ENCODE assay signal across 14 cellular contexts in the genomic region with DNA sequence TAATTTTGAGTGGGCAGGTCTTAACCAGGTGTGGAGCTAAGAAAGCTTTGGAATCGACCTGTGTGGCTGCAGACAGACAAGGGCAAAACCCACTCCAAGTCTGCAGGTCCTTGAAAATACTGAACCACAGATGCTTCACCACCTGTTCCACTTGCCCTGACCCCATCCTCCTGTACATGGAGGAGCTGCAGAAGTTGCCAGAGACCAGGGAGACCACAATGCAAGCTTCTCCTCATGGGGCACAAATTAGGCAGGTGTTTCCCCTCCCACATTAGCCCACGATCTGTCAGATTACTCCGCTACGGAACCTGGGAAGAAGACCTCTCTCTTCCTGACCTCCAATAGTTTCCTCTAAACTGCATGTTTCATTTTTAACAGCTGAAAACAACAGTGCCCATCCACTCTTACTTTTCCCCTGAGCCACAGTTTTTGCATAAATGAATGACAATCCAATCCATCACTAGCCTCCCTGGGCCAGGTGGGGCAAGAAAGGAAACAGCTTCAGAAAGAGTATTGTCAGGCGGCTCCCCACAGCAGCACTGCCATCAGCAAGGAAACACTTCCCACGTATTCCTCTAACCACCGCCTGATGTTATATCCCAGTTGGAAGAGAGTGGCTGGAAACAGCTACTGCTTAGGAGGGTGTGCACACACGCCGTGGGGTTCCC.
DNase-seq lines count a peak whose midpoint lies in the region; ATAC-seq, FAIRE-seq and TF ChIP-seq lines count a peak whose summit lies in the region.
"Had no signal": no experiment of that assay in that cellular context is flagged by ENCODE, and none has a peak within 500 bp of the region (broad histone marks: within the 10 kb centered on the region; RNA-seq: fewer than 3 reads in every experiment).

No MANE protein-coding gene starts in this region.

- no peaks in the 10 kb centered on the region for H3K27me3 ChIP-seq in IMR-90 (ENCODE audit: control insufficient read depth, insufficient read depth, low read length)
- H3K27me3 ChIP-seq: neutrophil had no signal

- 82% methylated on average over 9 of the region's 9 CpGs for WGBS in A549 (ENCODE audit: missing lambda C conversion rate)
- WGBS in IMR-90 (ENCODE audit: extremely low coverage in 2 of 2, insufficient read length in 1 of 2), 2 experiments = 67% methylated on average over 3 of the region's 9 CpGs; no CpG with 5 or more reads in 1 of the 2 experiments

- H3K9me3 ChIP-seq in A549 (peaks cover 4% of the 10 kb centered on the region; the same call in 1 of the 3 replicates), IMR-90 (ENCODE audit: control insufficient read depth, insufficient read depth, low read length) (no peaks in the 10 kb centered on the region)
- H3K9me3 ChIP-seq: neutrophil had no signal

- peak overlapping the region; percentile 11 for H2AK9ac ChIP-seq in IMR-90 (replicated peaks; ENCODE audit: low read depth, low read length, poor library complexity)

- peak overlapping the region; percentile 24 to 63 (median 53) for H3K4me3 Mint-ChIP-seq in nephron
- H3K4me3 Mint-ChIP-seq: CD4-positive, CD25-positive, alpha-beta regulatory T cell had no signal

- dilution Hi-C loops in IMR-90 (cut with HindIII; ENCODE audit: low sequenced_read_pairs, unreplicated experiment) = no loop called here

- peak overlapping the region; percentile 47 for H3K23ac ChIP-seq in IMR-90 (ENCODE audit: low read depth, low read length)

- H2AFZ ChIP-seq in IMR-90 (replicated peaks; ENCODE audit: low read length, poor library complexity) = peak overlapping the region; percentile 87

- CTCF ChIA-PET in A549 (lab: Yijun Ruan, JAX) (interaction anchor here (0.7 to 5.3 kb wide), 11 partner anchors 9 to 108 kb away, joined by 3 to 38 read pairs (median 8); no protein-coding TSS in a partner anchor), IMR-90 (lab: Yijun Ruan, JAX) (interaction anchor here (1.1 to 1.5 kb wide), 3 partner anchors 9 to 420 kb away, joined by 3 to 5 read pairs (median 4); no protein-coding TSS in a partner anchor)

- in situ Hi-C loops in IMR-90 (cut with MboI; ENCODE audit: low sequenced_read_pairs) = no loop called here

- H3K4me3 ChIP-seq in A549 (peak overlapping the region; percentile 46), IMR-90 (ENCODE audit: insufficient read depth, low read depth, low read length) (peak overlapping the region; percentile 28; the same call in 1 of the 2 replicates), coronary artery (peak overlapping the region; percentile 63)
- H3K4me3 ChIP-seq: GM12878 had no signal

- peak overlapping the region in 1 of 3 experiments; percentile 82 for H3K27ac Mint-ChIP-seq in nephron
- H3K27ac Mint-ChIP-seq: CD4-positive, CD25-positive, alpha-beta regulatory T cell had no signal

- no peak for TF ChIP-seq RAD21 in A549 (conservative IDR thresholded peaks at IDR 0.05 in 1 of 2, IDR thresholded peaks at IDR 0.05 in 1 of 2)
- no peak for TF ChIP-seq RAD21 in IMR-90 (IDR thresholded peaks at IDR 0.05; ENCODE audit: low read length)

- peaks cover 2% of the 10 kb centered on the region for H3K9me3 Mint-ChIP-seq in nephron

- TF ChIP-seq EP300 in A549 (IDR thresholded peaks at IDR 0.05) = no peak

- H4K8ac ChIP-seq in IMR-90 (ENCODE audit: low read depth in 2 of 2, low read length in 2 of 2) = peak overlapping the region; percentile 56 to 89

- H2BK5ac ChIP-seq in IMR-90 (ENCODE audit: low read depth, low read length, poor library complexity, severe bottlenecking) = peak overlapping the region; percentile 79

- peak overlapping the region; percentile 78 to 85 for H3K27ac ChIP-seq in A549
- peak overlapping the region; percentile 77 for H3K27ac ChIP-seq in IMR-90 (ENCODE audit: insufficient read depth, low read length)
- peak overlapping the region; percentile 40 to 72 for H3K27ac ChIP-seq in coronary artery
- H3K27ac ChIP-seq: neutrophil had no signal

- peak overlapping the region; percentile 84 for H3K4me2 ChIP-seq in A549
- H3K4me2 ChIP-seq in IMR-90 (ENCODE audit: low read depth, low read length) = peak overlapping the region; percentile 68

- peak overlapping the region; percentile 47; the same call in 1 of the 2 replicates for H3K56ac ChIP-seq in IMR-90 (ENCODE audit: extremely low read depth, insufficient read depth, low read length)

- H3K36me3 Mint-ChIP-seq in nephron (ENCODE audit: low read depth) = no peaks in the 10 kb centered on the region

- BruUV-seq in IMR-90 (replicated peaks; lab: Mats Ljungman, UMichigan) = no TSS peak

- peak overlapping the region; percentile 53 for H3K14ac ChIP-seq in IMR-90 (replicated peaks; ENCODE audit: low read depth, low read length)

- no peaks in the 10 kb centered on the region for H4K20me1 ChIP-seq in IMR-90 (ENCODE audit: insufficient read depth, low read length)

- peaks cover 24% of the 10 kb centered on the region for H3K4me1 Mint-ChIP-seq in nephron

- H4K91ac ChIP-seq in IMR-90 (ENCODE audit: insufficient read depth, low read depth, low read length) = peak overlapping the region; percentile 83

- peaks cover 0 to 12% of the 10 kb centered on the region in 2 experiments; a peak in 1 of 4 replicates for H3K79me1 ChIP-seq in IMR-90 (ENCODE audit: low read depth in 1 of 2, low read length in 2 of 2)

- H2AK5ac ChIP-seq in IMR-90 (ENCODE audit: low read depth, low read length) = peak overlapping the region; percentile 86

- ATAC-seq in A549 (peak; percentile 10 to 33; a peak in 3 of 6 replicates), IMR-90 (ENCODE audit: low read depth) (no peak; the same call in 1 of the 2 replicates), GM21447 (IDR thresholded peaks at IDR 0.05; ENCODE audit: unreplicated experiment) (no peak)
- no peak for ATAC-seq in stimulated activated naive CD8-positive, alpha-beta T cell treated with anti-CD3 and anti-CD28 coated beads, Interleukin-15, Interleukin-2, amounts not matched to agents 100 U/mL and 50 U/mL, for 24 hours
- ATAC-seq: GM12878 had no signal

- peak overlapping the region; percentile 81 for H3K4ac ChIP-seq in IMR-90 (ENCODE audit: low read depth, low read length)

- H2BK15ac ChIP-seq in IMR-90 (ENCODE audit: low read depth, low read length) = peak overlapping the region; percentile 73; the same call in 2 of the 3 replicates

- intact Hi-C loops in IMR-90 (cut with micrococcal nuclease) = no loop called here

- H3K9me1 ChIP-seq in IMR-90 (ENCODE audit: insufficient read depth, low read length) = 0 out of 2 replicates have a peak, but pooled peaks cover 8% of the 10 kb centered on the region

- TF ChIP-seq POLR2A in A549 (IDR thresholded peaks at IDR 0.05; ENCODE audit: low read length) (no peak), IMR-90 (IDR thresholded peaks at IDR 0.05; ENCODE audit: low read depth, low read length) (no peak)

- peak overlapping the region; percentile 86 for H2BK120ac ChIP-seq in IMR-90 (ENCODE audit: low read depth, low read length)

- POLR2A ChIA-PET in A549 (lab: Yijun Ruan, JAX) = interaction anchor here (1.4 to 1.9 kb wide), 2 partner anchors 10 to 103 kb away, joined by 4 to 7 read pairs; no protein-coding TSS in a partner anchor
- POLR2A ChIA-PET in IMR-90 (lab: Charles Lee; ENCODE audit: unreplicated experiment) = no interaction called here

- H3K9ac ChIP-seq in IMR-90 (ENCODE audit: low read depth, low read length) = peak overlapping the region; percentile 58

- peak overlapping the region; percentile 63 for H2BK20ac ChIP-seq in IMR-90 (ENCODE audit: low read depth, low read length)

- DNase-seq in A549 (ENCODE audit: low read depth in 1 of 2, low spot score in 1 of 2) (no peak), IMR-90 (no peak), coronary artery (ENCODE audit: low spot score) (no peak), medulla oblongata (ENCODE audit: extremely low spot score) (no peak), DMS153 treated with DMSO at 0.1 percent for 48 hours (lab: John Stamatoyannopoulos, UW; ENCODE audit: unreplicated experiment) (no peak)
- DNase-seq in stimulated activated naive CD8-positive, alpha-beta T cell treated with anti-CD3 and anti-CD28 coated beads, Interleukin-15, Interleukin-2, amounts not matched to agents 100 U/mL and 50 U/mL, for 24 hours = no peak
- DNase-seq: activated CD4-positive, alpha-beta T cell treated with anti-CD3 and anti-CD28 coated beads for 48 hours; activated naive CD4-positive, alpha-beta T cell treated with anti-CD3 and anti-CD28 coated beads, Interleukin-2, amount 50 U/mL, for 16 hours; CD4-positive, CD25-positive, alpha-beta regulatory T cell had no signal

- H3K4me1 ChIP-seq in A549 (peaks cover 17% of the 10 kb centered on the region), IMR-90 (ENCODE audit: control insufficient read depth, insufficient read depth, low read length) (peaks cover 20% of the 10 kb centered on the region)

- no peaks in the 10 kb centered on the region for H3K36me3 ChIP-seq in IMR-90 (ENCODE audit: control insufficient read depth, insufficient read depth, low read length)
- H3K36me3 ChIP-seq: neutrophil had no signal

- no peak for FAIRE-seq in A549 (lab: Jason Lieb, UNC)
- FAIRE-seq: GM12878, urothelium cell line had no signal

- peak overlapping the region; percentile 22 for H4K5ac ChIP-seq in IMR-90 (ENCODE audit: low read depth, low read length)

- peaks cover 31% of the 10 kb centered on the region for H3K27me3 Mint-ChIP-seq in nephron (ENCODE audit: low read depth)
- H3K27me3 Mint-ChIP-seq: CD4-positive, CD25-positive, alpha-beta regulatory T cell had no signal

- H3K18ac ChIP-seq in IMR-90 (ENCODE audit: low read depth, low read length) = peak overlapping the region; percentile 67

- TF ChIP-seq CTCF in A549 (IDR thresholded peaks at IDR 0.05) (no peak), IMR-90 (conservative IDR thresholded peaks at IDR 0.05; ENCODE audit: low read depth, low read length) (no peak), coronary artery (IDR thresholded peaks at IDR 0.05) (no peak), nephron (IDR thresholded peaks at IDR 0.05; ENCODE audit: unreplicated experiment in 3 of 3) (no peak)

TF ChIP-seq in A549, 52 proteins besides CTCF, POLR2A, EP300 and RAD21:
- TF ChIP-seq FOSB (CRISPR knock-in tag; IDR thresholded peaks at IDR 0.05) (no peak), KDM1A (IDR thresholded peaks at IDR 0.05; ENCODE audit: low read depth) (no peak), HDAC2 (IDR thresholded peaks at IDR 0.05) (no peak), CBX8 (IDR thresholded peaks at IDR 0.05) (no peak)

TF ChIP-seq in IMR-90, 13 proteins besides CTCF, POLR2A, EP300 and RAD21:
- TF ChIP-seq BHLHE40 (IDR thresholded peaks at IDR 0.05; ENCODE audit: low read depth, low read length) (no peak), FOS (IDR thresholded peaks at IDR 0.05; ENCODE audit: low read depth, low read length) (no peak), RCOR1 (IDR thresholded peaks at IDR 0.05; ENCODE audit: insufficient replicate concordance, low read length) (no peak)

Comparison
In these comparisons a context has a peak if more than half of its experiments do, and no peak if none do; other contexts are left out.
1. ATAC-seq: peak in A549 (2 of 2); none in IMR-90 (single experiment), GM21447 (single experiment) and stimulated activated naive CD8-positive, alpha-beta T cell treated with anti-CD3 and anti-CD28 coated beads, Interleukin-15, Interleukin-2, amounts not matched to agents 100 U/mL and 50 U/mL, for 24 hours (single experiment).
2. Peak in every context shown above with its lines, with median percentiles within 50 percentile points of each other: H3K27ac ChIP-seq and H3K4me3 ChIP-seq.